Comparison of ENCODE assay signal across 16 cellular contexts in genomic region chr4:180190382-180190781, GRCh38.
A peak's percentile ranks its signal among the peaks of the same experiment; 100 is the strongest.
DNase-seq lines count a peak whose midpoint lies in the region; ATAC-seq lines count a peak whose summit lies in the region.
"Had no signal": no experiment of that assay in that cellular context is flagged by ENCODE, and none has a peak within 500 bp of the region (broad histone marks: within the 10 kb centered on the region; RNA-seq: fewer than 3 reads in every experiment).

No MANE protein-coding gene starts in this region.

- peak; percentile 74 for DNase-seq in OCI-M1 (lab: John Stamatoyannopoulos, UW)
- no peak for DNase-seq in activated gamma-delta T cell treated with Interleukin-2 at 50 U/mL for 16 hours
- DNase-seq in activated CD4-positive, alpha-beta T cell treated with anti-CD3 and anti-CD28 coated beads for 48 hours = no peak
- no peak for DNase-seq in NCI-H510A (lab: John Stamatoyannopoulos, UW)
- DNase-seq in activated T-cell treated with anti-CD3 and anti-CD28 coated beads, Interleukin-2, amount 50 U/mL, for 1 hour = no peak
- DNase-seq: activated CD8-positive, alpha-beta T cell treated with anti-CD3 and anti-CD28 coated beads, Interleukin-2, amount 10 ng/mL, durations not matched to agents 7 days and 5 days; cerebellar nuclear complex; GF-D8; left lung; NCI-H1417; pancreas; stimulated activated CD4-positive, alpha-beta T cell treated with anti-CD3 and anti-CD28 coated beads, Interleukin-2, amount 100 ng/mL, for 48 hours had no signal

- peak; percentile 92 for ATAC-seq in GM18868 (IDR thresholded peaks at IDR 0.05; ENCODE audit: unreplicated experiment)
- peak; percentile 67 for ATAC-seq in HG02623 (IDR thresholded peaks at IDR 0.05; ENCODE audit: unreplicated experiment)
- ATAC-seq in HG03159 (IDR thresholded peaks at IDR 0.05; ENCODE audit: unreplicated experiment) = peak; percentile 48
- ATAC-seq: activated CD8-positive, alpha-beta T cell treated with anti-CD3 and anti-CD28 coated beads, Interleukin-2, amount 10 ng/mL, durations not matched to agents 7 days and 5 days; K562; left lung; pancreas had no signal
